In genomic region chr7:20894806-20895205, GRCh38 we compare ENCODE assay signal across 16 cellular contexts.
"Had no signal": no experiment of that assay in that cellular context is flagged by ENCODE, and none has a peak within 500 bp of the region (broad histone marks: within the 10 kb centered on the region; RNA-seq: fewer than 3 reads in every experiment).

No MANE protein-coding gene starts in this region.

- H3K9me3 ChIP-seq: mucosa of descending colon, ovary, sigmoid colon, stomach, testis, upper lobe of left lung had no signal

- H3K4me3 ChIP-seq: lung, mucosa of descending colon, ovary, sigmoid colon, stomach, testis, upper lobe of left lung had no signal

- H3K36me3 ChIP-seq: ovary, sigmoid colon, stomach, upper lobe of left lung had no signal

- H3K4me1 ChIP-seq: sigmoid colon, stomach, testis, upper lobe of left lung had no signal

- DNase-seq: activated CD4-positive, CD25-positive, alpha-beta regulatory T cell treated with anti-CD3 and anti-CD28 coated beads, Interleukin-2, amount 50 U/mL, for 72 hours; activated naive CD4-positive, alpha-beta T cell treated with anti-CD3 and anti-CD28 coated beads for 36 hours; activated naive CD8-positive, alpha-beta T cell treated with anti-CD3 and anti-CD28 coated beads, Interleukin-2, amount 50 U/mL, for 24 hours; aorta; erythroblast; mucosa of descending colon; naive thymus-derived CD4-positive, alpha-beta T cell; ovary; sigmoid colon; stimulated activated CD4-positive, alpha-beta T cell treated with anti-CD3 and anti-CD28 coated beads, Interleukin-1b, Interleukin-23, amount 100 ng/mL, for 48 hours; stomach; T-helper 9 cell; testis; upper lobe of left lung had no signal

- ATAC-seq: activated naive CD8-positive, alpha-beta T cell treated with anti-CD3 and anti-CD28 coated beads, Interleukin-2, amount 50 U/mL, for 24 hours; activated T-helper 17 cell treated with anti-CD3 and anti-CD28 coated beads, Interleukin-2, amount 50 U/mL, for 72 hours; mucosa of descending colon; naive thymus-derived CD4-positive, alpha-beta T cell had no signal

- H3K27ac ChIP-seq: ovary, sigmoid colon, stomach, testis, upper lobe of left lung had no signal

- H3K27me3 ChIP-seq: ovary, sigmoid colon, stomach, testis, upper lobe of left lung had no signal
